Comparison of ENCODE assay signal across 3 cellular contexts in genomic region chrX:16770970-16771482, GRCh38.
TF ChIP-seq lines count a peak whose summit lies in the region.

No MANE protein-coding gene starts in this region.

TF ChIP-seq in A549, 52 proteins besides CTCF, POLR2A, EP300 and RAD21:
- TF ChIP-seq CEBPB (IDR thresholded peaks at IDR 0.05) (peak in 1 of 2 experiments; percentile 4; a peak in 1 of 4 replicates), EHF (CRISPR knock-in tag; IDR thresholded peaks at IDR 0.05) (no peak)

TF ChIP-seq in HEK293, 187 proteins besides CTCF, POLR2A, EP300 and RAD21 (continues in another document):
- TF ChIP-seq ZNF664 (tag by site-specific recombination; IDR thresholded peaks at IDR 0.05), result peak; percentile 14; the same call in 1 of the 2 replicates
- TF ChIP-seq ZSCAN16 (tag by site-specific recombination; IDR thresholded peaks at IDR 0.05), result no peak
- no peak for TF ChIP-seq ZNF558 (tag by site-specific recombination; IDR thresholded peaks at IDR 0.05)
- TF ChIP-seq ZNF280D (tag by site-specific recombination; IDR thresholded peaks at IDR 0.05), result no peak
- no peak for TF ChIP-seq ZNF561 (tag by site-specific recombination; IDR thresholded peaks at IDR 0.05; ENCODE audit: borderline replicate concordance)
- TF ChIP-seq ZNF677 (tag by site-specific recombination; IDR thresholded peaks at IDR 0.05), result no peak
- no peak for TF ChIP-seq KLF1 (tag by site-specific recombination; IDR thresholded peaks at IDR 0.05)
- TF ChIP-seq ZNF776 (tag by site-specific recombination; IDR thresholded peaks at IDR 0.05; ENCODE audit: borderline replicate concordance), result no peak
- TF ChIP-seq ZNF747 (tag by site-specific recombination; IDR thresholded peaks at IDR 0.05), result no peak
- no peak for TF ChIP-seq YY1 (tag by site-specific recombination; IDR thresholded peaks at IDR 0.05)
- TF ChIP-seq SP3 (tag by site-specific recombination; IDR thresholded peaks at IDR 0.05), result no peak
- peak; percentile 24 for TF ChIP-seq GLIS1 (tag by site-specific recombination; IDR thresholded peaks at IDR 0.05)
- TF ChIP-seq ZSCAN5A (tag by site-specific recombination; IDR thresholded peaks at IDR 0.05), result no peak
- TF ChIP-seq ZNF121 (tag by site-specific recombination; IDR thresholded peaks at IDR 0.05), result peak; percentile 94
- TF ChIP-seq ZNF624 (tag by site-specific recombination; IDR thresholded peaks at IDR 0.05), result 0 out of 2 replicates have a peak, but pooled peaks have one; percentile 37
- no peak for TF ChIP-seq PRDM1 (tag by site-specific recombination; IDR thresholded peaks at IDR 0.05)
- no peak for TF ChIP-seq ZNF518A (tag by site-specific recombination; conservative IDR thresholded peaks at IDR 0.05; ENCODE audit: low read depth)
- no peak for TF ChIP-seq ZNF768 (tag by site-specific recombination; IDR thresholded peaks at IDR 0.05)

TF ChIP-seq in K562, 482 proteins besides CTCF, POLR2A, EP300 and RAD21:
- TF ChIP-seq NFRKB (IDR thresholded peaks at IDR 0.05; ENCODE audit: low read depth) (no peak), JUNB (CRISPR knock-in tag; conservative IDR thresholded peaks at IDR 0.05) (no peak), RBM25 (IDR thresholded peaks at IDR 0.05; ENCODE audit: low read depth, low read length, severe bottlenecking) (peak; percentile 51), SRSF7 (optimal IDR thresholded peaks at IDR 0.05; ENCODE audit: low read depth, low read length) (no peak), THRAP3 (IDR thresholded peaks at IDR 0.05; ENCODE audit: borderline replicate concordance) (no peak), CEBPB (tag; IDR thresholded peaks at IDR 0.05) (peak; percentile 35; the same call in 1 of the 2 replicates), KDM1A (IDR thresholded peaks at IDR 0.05) (peak; percentile 17 to 43; a peak in 3 of 4 replicates), ZNF121 (CRISPR knock-in tag; conservative IDR thresholded peaks at IDR 0.05) (peak; percentile 24; the same call in 1 of the 2 replicates), TBL1XR1 (IDR thresholded peaks at IDR 0.05; ENCODE audit: low read length in 2 of 2) (peak in 1 of 2 experiments; percentile 44; a peak in 1 of 4 replicates), ZNF785 (CRISPR knock-in tag; IDR thresholded peaks at IDR 0.05) (no peak), HMGN3 (IDR thresholded peaks at IDR 0.05; ENCODE audit: borderline replicate concordance, extremely low read depth, insufficient read length, low read depth, low read length) (no peak), LCOR (CRISPR knock-in tag; IDR thresholded peaks at IDR 0.05) (peak; percentile 5; the same call in 1 of the 2 replicates), CCAR2 (IDR thresholded peaks at IDR 0.05; ENCODE audit: low read depth, low read length) (no peak), ZBTB5 (IDR thresholded peaks at IDR 0.05) (no peak), PBX2 (CRISPR knock-in tag; IDR thresholded peaks at IDR 0.05; ENCODE audit: low read depth) (no peak), PBX2 (tag; conservative IDR thresholded peaks at IDR 0.05; ENCODE audit: low read depth) (no peak), PRMT5 (CRISPR knock-in tag; IDR thresholded peaks at IDR 0.05) (no peak), MYC (IDR thresholded peaks at IDR 0.05; ENCODE audit: low read depth, low read length) (no peak), MYC (CRISPR knock-in tag; IDR thresholded peaks at IDR 0.05; ENCODE audit: borderline replicate concordance, low read depth) (no peak), E2F5 (CRISPR knock-in tag; IDR thresholded peaks at IDR 0.05) (no peak), ZFPM2 (CRISPR knock-in tag; IDR thresholded peaks at IDR 0.05) (no peak), ATF7 (IDR thresholded peaks at IDR 0.05) (no peak), POLR2B (IDR thresholded peaks at IDR 0.05; ENCODE audit: low read depth, partially characterized antibody) (no peak), MTA2 (IDR thresholded peaks at IDR 0.05; ENCODE audit: low read depth) (no peak), TEAD1 (CRISPR knock-in tag; IDR thresholded peaks at IDR 0.05) (no peak), ETS1 (conservative IDR thresholded peaks at IDR 0.05; ENCODE audit: control insufficient read depth, low read depth, low read length) (no peak), ZNF263 (CRISPR knock-in tag; IDR thresholded peaks at IDR 0.05; ENCODE audit: borderline replicate concordance) (no peak), DACH1 (IDR thresholded peaks at IDR 0.05; ENCODE audit: partially characterized antibody) (peak; percentile 46), IRF9 (tag; IDR thresholded peaks at IDR 0.05) (no peak), PHF21A (IDR thresholded peaks at IDR 0.05; ENCODE audit: borderline replicate concordance, low read depth) (0 out of 2 replicates have a peak, but pooled peaks have one; percentile 53), GTF2B (IDR thresholded peaks at IDR 0.05; ENCODE audit: extremely low read depth, insufficient read length) (no peak), PKNOX1 (IDR thresholded peaks at IDR 0.05) (no peak), ATF3 (IDR thresholded peaks at IDR 0.05) (no peak), ATF3 (CRISPR knock-in tag; conservative IDR thresholded peaks at IDR 0.05) (0 out of 2 replicates have a peak, but pooled peaks have one; percentile 36), KDM2B (CRISPR knock-in tag; IDR thresholded peaks at IDR 0.05) (no peak), NFIC (IDR thresholded peaks at IDR 0.05) (no peak), NFE2L1 (tag; IDR thresholded peaks at IDR 0.05; ENCODE audit: borderline replicate concordance, low read depth) (no peak), TARDBP (IDR thresholded peaks at IDR 0.05) (no peak), SIN3B (IDR thresholded peaks at IDR 0.05; ENCODE audit: low read depth) (no peak), SMARCA5 (IDR thresholded peaks at IDR 0.05) (peak; percentile 73), JUN (IDR thresholded peaks at IDR 0.05; ENCODE audit: borderline replicate concordance, low read depth, low read length) (no peak), JUN (CRISPR knock-in tag; IDR thresholded peaks at IDR 0.05; ENCODE audit: borderline replicate concordance) (no peak), ZNF655 (CRISPR knock-in tag; IDR thresholded peaks at IDR 0.05) (no peak), TAF1 (IDR thresholded peaks at IDR 0.05; ENCODE audit: control insufficient read depth, extremely low read depth, insufficient read depth, low read length, severe bottlenecking) (no peak), TFAP4 (CRISPR knock-in tag; IDR thresholded peaks at IDR 0.05; ENCODE audit: borderline replicate concordance) (peak; percentile 34; the same call in 1 of the 2 replicates), PPARD (CRISPR knock-in tag; IDR thresholded peaks at IDR 0.05) (no peak), FOXA1 (IDR thresholded peaks at IDR 0.05; ENCODE audit: borderline replicate concordance) (no peak)
